Comparison of ENCODE assay signal across 28 cellular contexts in the genomic region with DNA sequence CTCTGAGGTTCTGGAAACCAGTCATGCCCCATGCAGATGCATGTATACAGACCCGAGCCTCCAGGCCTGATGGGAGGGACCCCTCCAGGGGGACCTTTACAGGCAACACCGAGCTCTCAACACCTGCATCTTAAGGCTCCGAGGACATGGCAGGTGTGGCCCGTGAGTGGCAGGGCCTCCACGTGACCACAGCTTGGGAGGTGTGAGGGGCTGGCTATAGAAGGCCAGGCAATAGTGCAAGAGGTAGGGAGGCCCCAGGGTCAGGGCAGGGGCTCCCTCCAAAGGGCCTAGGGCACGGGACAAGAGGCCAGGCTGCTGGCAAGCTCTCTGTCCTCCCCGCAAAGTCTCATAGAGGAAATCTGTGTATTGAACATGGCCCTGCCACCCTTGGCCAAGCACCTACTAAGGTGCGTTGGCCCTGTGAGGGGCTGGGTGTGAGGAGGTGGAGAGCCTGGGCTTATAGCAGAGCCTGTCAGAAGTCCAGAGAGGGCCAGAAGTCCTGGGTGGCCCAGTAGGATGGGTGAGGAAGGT.
DNase-seq lines count a peak whose midpoint lies in the region; ATAC-seq, FAIRE-seq and TF ChIP-seq lines count a peak whose summit lies in the region.
"Had no signal": no experiment of that assay in that cellular context is flagged by ENCODE, and none has a peak within 500 bp of the region (broad histone marks: within the 10 kb centered on the region; RNA-seq: fewer than 3 reads in every experiment).

No MANE protein-coding gene starts in this region.

- no peaks in the 10 kb centered on the region for H4K20me1 ChIP-seq in HepG2 (ENCODE audit: insufficient read depth, low read length)

- intact Hi-C loops in right lobe of liver (cut with DNase I): loop anchor here in 1 of 2 donors (5.0 kb wide), 1 partner anchor 267 kb away; no protein-coding TSS in a partner anchor
- intact Hi-C loops in HepG2 (cut with micrococcal nuclease; ENCODE audit: unreplicated experiment): loop anchor here (5.0 kb wide), 1 partner anchor 267 kb away; no protein-coding TSS in a partner anchor
- intact Hi-C loops in sciatic nerve (cut with DNase I): no loop called here
- intact Hi-C loops in stomach (cut with DNase I; ENCODE audit: low total_unique reads): no loop called here

- FAIRE-seq in HepG2 (lab: Jason Lieb, UNC): no peak
- FAIRE-seq: GM12878 had no signal

- TF ChIP-seq RAD21 in HepG2 (CRISPR knock-in tag; IDR thresholded peaks at IDR 0.05): no peak

- CTCF ChIA-PET in HepG2 (lab: Yijun Ruan, JAX; ENCODE audit: low intra/inter-chr PET ratio, low total read pairs): interaction anchor here (1.0 kb wide), 1 partner anchor 266 kb away, joined by 3 read pairs; no protein-coding TSS in a partner anchor

- H3K79me2 ChIP-seq in HepG2 (ENCODE audit: insufficient read depth, low read length): no peaks in the 10 kb centered on the region

- H3K36me3 Mint-ChIP-seq in activated T-cell treated with anti-CD3 and anti-CD28 coated beads, Interleukin-2, amount 50 U/mL, for 24 hours (ENCODE audit: low read depth): no peaks in the 10 kb centered on the region
- H3K36me3 Mint-ChIP-seq: CD8-positive, alpha-beta memory T cell; IgD-negative memory B cell had no signal

- H3K27ac Mint-ChIP-seq in activated T-cell treated with anti-CD3 and anti-CD28 coated beads, Interleukin-2, amount 50 U/mL, for 24 hours: no peak overlapping the region
- H3K27ac Mint-ChIP-seq: B cell; CD8-positive, alpha-beta memory T cell; IgD-negative memory B cell had no signal

- H3K4me3 Mint-ChIP-seq in activated T-cell treated with anti-CD3 and anti-CD28 coated beads, Interleukin-2, amount 50 U/mL, for 24 hours: no peak overlapping the region
- H3K4me3 Mint-ChIP-seq: B cell; CD8-positive, alpha-beta memory T cell; IgD-negative memory B cell had no signal

- H3K4me3 ChIP-seq in right lobe of liver (no peak overlapping the region), HepG2 (replicated peaks in 1 of 3; ENCODE audit: insufficient read depth in 1 of 3, low read depth in 2 of 3, low read length in 3 of 3) (no peak overlapping the region), stomach (no peak overlapping the region)
- H3K4me3 ChIP-seq: GM12878, HAP-1 had no signal

- H2AFZ ChIP-seq in HepG2 (ENCODE audit: low read length): no peak overlapping the region

- H3K27me3 ChIP-seq in right lobe of liver (no peaks in the 10 kb centered on the region), HepG2 (ENCODE audit: control insufficient read depth in 1 of 2, insufficient read depth in 2 of 2, low read length in 2 of 2) (peaks cover 3 to 7% of the 10 kb centered on the region in 2 experiments; a peak in 3 of 5 replicates), stomach (peaks cover 0 to 3% (median 0%) of the 10 kb centered on the region in 3 donors)

- WGBS in right lobe of liver (ENCODE audit: insufficient coverage, low coverage, low lambda C conversion rate, missing lambda C conversion rate): 80% methylated on average over 2 of the region's 8 CpGs
- WGBS in HepG2 (ENCODE audit: low lambda C conversion rate): 0% methylated on average over 1 of the region's 8 CpGs
- 78 to 93% (median 80%) methylated on average over 2 to 8 of the region's 8 CpGs for WGBS in stomach, 5 donors

- no peak overlapping the region for H3K9ac ChIP-seq in HepG2 (ENCODE audit: insufficient read depth, low read depth, low read length)
- H3K9ac ChIP-seq: KMS-11 had no signal

- POLR2A ChIA-PET in HepG2 (lab: Yijun Ruan, JAX): no interaction called here

- H3K9me3 ChIP-seq in right lobe of liver (no peaks in the 10 kb centered on the region), HepG2 (ENCODE audit: low read length) (no peaks in the 10 kb centered on the region), stomach (no peaks in the 10 kb centered on the region)
- H3K9me3 ChIP-seq: HAP-1 had no signal

- TF ChIP-seq POLR2A in right lobe of liver (IDR thresholded peaks at IDR 0.05) (no peak), HepG2 (IDR thresholded peaks at IDR 0.05; ENCODE audit: insufficient read depth in 1 of 2, low read depth in 2 of 2, low read length in 2 of 2) (no peak), stomach (IDR thresholded peaks at IDR 0.05) (no peak)

- no peak overlapping the region for H3K4me2 ChIP-seq in HepG2 (ENCODE audit: low read depth, low read length)
- H3K4me2 ChIP-seq: KMS-11 had no signal

- H3K4me1 Mint-ChIP-seq in activated T-cell treated with anti-CD3 and anti-CD28 coated beads, Interleukin-2, amount 50 U/mL, for 24 hours (ENCODE audit: low read depth): peaks cover 16% of the 10 kb centered on the region
- H3K4me1 Mint-ChIP-seq: B cell had no signal

- no peaks in the 10 kb centered on the region for H3K9me3 Mint-ChIP-seq in activated T-cell treated with anti-CD3 and anti-CD28 coated beads, Interleukin-2, amount 50 U/mL, for 24 hours
- H3K9me3 Mint-ChIP-seq: IgD-negative memory B cell had no signal

- in situ Hi-C loops in HepG2 (cut with HindIII; ENCODE audit: extremely low pct_ligation_motif_present, low pct_unique_long_range_greater_than_20kb): no loop called here

- TF ChIP-seq CTCF in right lobe of liver (IDR thresholded peaks at IDR 0.05) (no peak), HepG2 (CRISPR knock-in tag; IDR thresholded peaks at IDR 0.05) (no peak), stomach (IDR thresholded peaks at IDR 0.05) (no peak)

- no TSS peak for BruUV-seq in HepG2 (replicated peaks; lab: Mats Ljungman, UMichigan)

- H3K27me3 Mint-ChIP-seq in activated T-cell treated with anti-CD3 and anti-CD28 coated beads, Interleukin-2, amount 50 U/mL, for 24 hours: no peaks in the 10 kb centered on the region

- H3K4me1 ChIP-seq in right lobe of liver (no peaks in the 10 kb centered on the region), HepG2 (ENCODE audit: insufficient read depth, low read length) (no peaks in the 10 kb centered on the region), stomach (peaks cover 0 to 7% (median 0%) of the 10 kb centered on the region in 4 donors)
- H3K4me1 ChIP-seq: HAP-1 had no signal

- no peak for TF ChIP-seq EP300 in HepG2 (IDR thresholded peaks at IDR 0.05; ENCODE audit: low read depth in 2 of 2, low read length in 2 of 2)
- TF ChIP-seq EP300 in HepG2 (CRISPR knock-in tag; IDR thresholded peaks at IDR 0.05; ENCODE audit: borderline replicate concordance): no peak
- no peak for TF ChIP-seq EP300 in stomach (IDR thresholded peaks at IDR 0.05)

- H3K27ac ChIP-seq in right lobe of liver (no peak overlapping the region), HepG2 (ENCODE audit: extremely low read length, insufficient read depth, low read length) (no peak overlapping the region), stomach (no peak overlapping the region)
- H3K27ac ChIP-seq: 22Rv1, C4-2B, KMS-11 had no signal

- DNase-seq in activated T-cell treated with anti-CD3 and anti-CD28 coated beads, Interleukin-2, amount 50 U/mL, for 24 hours: peak; percentile 20
- DNase-seq in activated T-cell treated with anti-CD3 and anti-CD28 coated beads for 4 hours (no peak), right lobe of liver (peak; percentile 11 to 36 (median 35)), HepG2 (ENCODE audit: low spot score) (no peak), sciatic nerve (ENCODE audit: low spot score) (peak; percentile 49), CD1c-positive myeloid dendritic cell (ENCODE audit: extremely low spot score) (no peak), stomach (no peak)
- DNase-seq: CD8-positive, alpha-beta memory T cell; DMS 273 treated with DMSO at 0.1 percent for 48 hours; DMS79; EL; GDM1; GOT3; MM.1S; NCI-H2029; NCI-H446; NCI-H524 treated with DMSO at 0.1 percent for 48 hours; NCI-H82; NK-92 treated with Interleukin-12 subunit alpha and Interleukin-12 subunit beta, amount 100 ng/mL, for 24 hours; PC-3 had no signal

- ATAC-seq in right lobe of liver (no peak), HepG2 (no peak), sciatic nerve (no peak), HG03095 (IDR thresholded peaks at IDR 0.05; ENCODE audit: unreplicated experiment) (no peak)
- ATAC-seq: GM12878, PC-3 had no signal

- H3K36me3 ChIP-seq in right lobe of liver (no peaks in the 10 kb centered on the region), HepG2 (replicated peaks in 1 of 2; ENCODE audit: control insufficient read depth in 1 of 2, insufficient read depth in 2 of 2, low read length in 2 of 2) (no peaks in the 10 kb centered on the region), stomach (no peaks in the 10 kb centered on the region)
- H3K36me3 ChIP-seq: HAP-1 had no signal

TF ChIP-seq in HepG2, 621 proteins besides CTCF, POLR2A, EP300 and RAD21 (continues in another document):
- TF ChIP-seq ZNF772 (CRISPR knock-in tag; IDR thresholded peaks at IDR 0.05) (no peak), ATRX (CRISPR knock-in tag; IDR thresholded peaks at IDR 0.05; ENCODE audit: borderline replicate concordance) (no peak), ZMYM2 (CRISPR knock-in tag; IDR thresholded peaks at IDR 0.05) (no peak), JUND (CRISPR knock-in tag; IDR thresholded peaks at IDR 0.05) (no peak), RFXAP (CRISPR knock-in tag; IDR thresholded peaks at IDR 0.05; ENCODE audit: borderline replicate concordance) (no peak), ZNF282 (IDR thresholded peaks at IDR 0.05; ENCODE audit: partially characterized antibody) (no peak), ZFAT (CRISPR knock-in tag; conservative IDR thresholded peaks at IDR 0.05) (no peak), ETV5 (CRISPR knock-in tag; IDR thresholded peaks at IDR 0.05; ENCODE audit: borderline replicate concordance) (no peak), MYC (CRISPR knock-in tag; IDR thresholded peaks at IDR 0.05; ENCODE audit: borderline replicate concordance) (no peak), FOXJ3 (CRISPR knock-in tag; IDR thresholded peaks at IDR 0.05; ENCODE audit: borderline replicate concordance) (no peak), SP1 (IDR thresholded peaks at IDR 0.05) (no peak), SP1 (CRISPR knock-in tag; IDR thresholded peaks at IDR 0.05) (no peak), ZNF33B (CRISPR knock-in tag; IDR thresholded peaks at IDR 0.05) (no peak)
- TF ChIP-seq, protein P1, sequence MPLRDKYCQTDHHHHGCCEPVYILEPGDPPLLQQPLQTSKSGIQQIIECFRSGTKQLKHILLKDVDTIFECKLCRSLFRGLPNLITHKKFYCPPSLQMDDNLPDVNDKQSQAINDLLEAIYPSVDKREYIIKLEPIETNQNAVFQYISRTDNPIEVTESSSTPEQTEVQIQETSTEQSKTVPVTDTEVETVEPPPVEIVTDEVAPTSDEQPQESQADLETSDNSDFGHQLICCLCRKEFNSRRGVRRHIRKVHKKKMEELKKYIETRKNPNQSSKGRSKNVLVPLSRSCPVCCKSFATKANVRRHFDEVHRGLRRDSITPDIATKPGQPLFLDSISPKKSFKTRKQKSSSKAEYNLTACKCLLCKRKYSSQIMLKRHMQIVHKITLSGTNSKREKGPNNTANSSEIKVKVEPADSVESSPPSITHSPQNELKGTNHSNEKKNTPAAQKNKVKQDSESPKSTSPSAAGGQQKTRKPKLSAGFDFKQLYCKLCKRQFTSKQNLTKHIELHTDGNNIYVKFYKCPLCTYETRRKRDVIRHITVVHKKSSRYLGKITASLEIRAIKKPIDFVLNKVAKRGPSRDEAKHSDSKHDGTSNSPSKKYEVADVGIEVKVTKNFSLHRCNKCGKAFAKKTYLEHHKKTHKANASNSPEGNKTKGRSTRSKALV (CRISPR knock-in tag; IDR thresholded peaks at IDR 0.05): no peak

Comparison
In these comparisons a context has a peak if more than half of its experiments do, and no peak if none do; other contexts are left out.
1. DNase-seq: peak in activated T-cell treated with anti-CD3 and anti-CD28 coated beads, Interleukin-2, amount 50 U/mL, for 24 hours (single experiment), right lobe of liver (3 of 3) and sciatic nerve (single experiment); none in activated T-cell treated with anti-CD3 and anti-CD28 coated beads for 4 hours (single experiment), HepG2 (single experiment), CD1c-positive myeloid dendritic cell (single experiment) and stomach (single experiment).